Comparison of ENCODE assay signal across 29 cellular contexts in the genomic region with DNA sequence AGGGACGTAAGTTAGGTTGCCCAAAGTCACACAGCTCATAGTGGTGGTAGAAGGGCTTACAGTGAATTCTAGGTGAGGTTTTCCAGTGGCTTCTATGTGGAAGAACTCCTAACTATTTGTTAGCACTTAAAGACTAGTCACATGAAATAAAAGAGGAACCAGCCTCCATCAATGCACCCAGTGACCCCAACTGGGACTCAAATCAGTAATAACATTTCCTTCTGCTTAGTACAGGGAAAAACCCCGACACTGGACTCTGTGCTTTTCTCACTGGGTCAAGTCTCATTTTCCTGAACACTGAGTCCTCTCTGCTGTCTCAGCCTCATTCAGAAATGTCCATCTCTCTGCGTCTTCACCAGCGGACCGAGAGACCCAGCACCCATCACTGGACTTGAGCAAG.
A peak's percentile ranks its signal among the peaks of the same experiment; 100 is the strongest.
DNase-seq lines count a peak whose midpoint lies in the region; ATAC-seq and TF ChIP-seq lines count a peak whose summit lies in the region.
"Had no signal": no experiment of that assay in that cellular context is flagged by ENCODE, and none has a peak within 500 bp of the region (broad histone marks: within the 10 kb centered on the region; RNA-seq: fewer than 3 reads in every experiment).

No MANE protein-coding gene starts in this region.

- H3K4me1 ChIP-seq in neuronal stem cell (ENCODE audit: control insufficient read depth in 2 of 2, insufficient read depth in 1 of 2, low read depth in 1 of 2, low read length in 2 of 2), result peaks cover 0 to 6% of the 10 kb centered on the region in 2 donors
- H3K4me1 ChIP-seq: adrenal gland, gastrocnemius medialis, spleen had no signal

- H3K4me3 Mint-ChIP-seq in CD14-positive monocyte, result peak overlapping the region in 1 of 2 donors; percentile 48
- no peak overlapping the region for H3K4me3 Mint-ChIP-seq in dendritic cell treated with granulocyte-macrophage colony-stimulating factor and Interleukin-4, amounts not matched to agents 40 ng/mL and 50 ng/mL, for 4 days
- H3K4me3 Mint-ChIP-seq in Calu3 (ENCODE audit: low read depth, unreplicated experiment), result no peak overlapping the region
- H3K4me3 Mint-ChIP-seq: activated CD4-positive, alpha-beta memory T cell treated with anti-CD3 and anti-CD28 coated beads, Interleukin-2, amount 10 ng/mL, durations not matched to agents 7 days and 5 days; activated naive CD4-positive, alpha-beta T cell treated with anti-CD3 and anti-CD28 coated beads, Interleukin-2, amount 10 ng/mL, durations not matched to agents 7 days and 5 days; IgD-negative memory B cell; neural progenitor cell had no signal

- no peak overlapping the region for H3K14ac ChIP-seq in neuronal stem cell (ENCODE audit: low read length)

- H4K8ac ChIP-seq in neuronal stem cell (ENCODE audit: low read depth, low read length), result no peak overlapping the region

- BruUV-seq in Calu3 (replicated peaks; lab: Mats Ljungman, UMichigan), result no TSS peak

- CTCF ChIA-PET in Calu3 (lab: Charles Lee), result no interaction called here

- intact Hi-C loops in CD14-positive monocyte (cut with micrococcal nuclease) (no loop called here), Calu3 (cut with micrococcal nuclease; ENCODE audit: unreplicated experiment) (no loop called here)
- intact Hi-C loops in dendritic cell treated with granulocyte-macrophage colony-stimulating factor and Interleukin-4, amounts not matched to agents 40 ng/mL and 50 ng/mL, for 4 days (cut with micrococcal nuclease), result loop anchor here (1.0 kb wide), 1 partner anchor 11 kb away; no protein-coding TSS in a partner anchor

- no peak overlapping the region for H3K4ac ChIP-seq in neuronal stem cell (ENCODE audit: low read length)

- H3K27ac ChIP-seq in neuronal stem cell (replicated peaks; ENCODE audit: low read length), result no peak overlapping the region
- H3K27ac ChIP-seq: body of pancreas, gastrocnemius medialis, GM23248, neural progenitor cell, parathyroid adenoma, RWPE1 had no signal

- H2BK15ac ChIP-seq in neuronal stem cell (ENCODE audit: low read length), result peak overlapping the region; percentile 1

- no peak overlapping the region for H3K4me2 ChIP-seq in neuronal stem cell (ENCODE audit: insufficient read depth, low read length, poor library complexity, severe bottlenecking)
- H3K4me2 ChIP-seq: neural progenitor cell had no signal

- no peak overlapping the region for H3K4me3 ChIP-seq in neuronal stem cell (ENCODE audit: low read length in 2 of 2)
- H3K4me3 ChIP-seq: adrenal gland, body of pancreas, gastrocnemius medialis, GM23248, neural progenitor cell, spleen, transverse colon had no signal

- H3K9me3 Mint-ChIP-seq in CD14-positive monocyte (no peaks in the 10 kb centered on the region), Calu3 (ENCODE audit: low read depth, unreplicated experiment) (no peaks in the 10 kb centered on the region)
- no peaks in the 10 kb centered on the region for H3K9me3 Mint-ChIP-seq in dendritic cell treated with granulocyte-macrophage colony-stimulating factor and Interleukin-4, amounts not matched to agents 40 ng/mL and 50 ng/mL, for 4 days
- H3K9me3 Mint-ChIP-seq: activated CD4-positive, alpha-beta memory T cell treated with anti-CD3 and anti-CD28 coated beads, Interleukin-2, amount 10 ng/mL, durations not matched to agents 7 days and 5 days; activated naive CD4-positive, alpha-beta T cell treated with anti-CD3 and anti-CD28 coated beads, Interleukin-2, amount 10 ng/mL, durations not matched to agents 7 days and 5 days; IgD-negative memory B cell; neural progenitor cell had no signal

- H4K91ac ChIP-seq in neuronal stem cell (ENCODE audit: low read depth, low read length, poor library complexity), result no peak overlapping the region

- H3K23ac ChIP-seq in neuronal stem cell (ENCODE audit: low read depth, low read length, poor library complexity), result no peak overlapping the region

- H3K4me1 Mint-ChIP-seq in CD14-positive monocyte, result peaks cover 15% of the 10 kb centered on the region
- peaks cover 36% of the 10 kb centered on the region for H3K4me1 Mint-ChIP-seq in dendritic cell treated with granulocyte-macrophage colony-stimulating factor and Interleukin-4, amounts not matched to agents 40 ng/mL and 50 ng/mL, for 4 days (ENCODE audit: low read depth)
- H3K4me1 Mint-ChIP-seq in Calu3 (ENCODE audit: low read depth, unreplicated experiment), result peaks cover 18% of the 10 kb centered on the region
- H3K4me1 Mint-ChIP-seq: IgD-negative memory B cell had no signal

- H3K36me3 Mint-ChIP-seq in CD14-positive monocyte (no peaks in the 10 kb centered on the region), Calu3 (ENCODE audit: insufficient read depth, unreplicated experiment) (peaks cover 3% of the 10 kb centered on the region)
- no peaks in the 10 kb centered on the region for H3K36me3 Mint-ChIP-seq in dendritic cell treated with granulocyte-macrophage colony-stimulating factor and Interleukin-4, amounts not matched to agents 40 ng/mL and 50 ng/mL, for 4 days (ENCODE audit: low read depth)
- H3K36me3 Mint-ChIP-seq: activated naive CD4-positive, alpha-beta T cell treated with anti-CD3 and anti-CD28 coated beads, Interleukin-2, amount 10 ng/mL, durations not matched to agents 7 days and 5 days; IgD-negative memory B cell had no signal

- H2BK5ac ChIP-seq in neuronal stem cell (ENCODE audit: low read length), result no peak overlapping the region

- no peak overlapping the region for H2BK12ac ChIP-seq in neuronal stem cell (ENCODE audit: low read length)

- H3K9me3 ChIP-seq in neuronal stem cell (replicated peaks in 1 of 2; ENCODE audit: control insufficient read depth in 2 of 2, insufficient read depth in 1 of 2, low read depth in 1 of 2, low read length in 2 of 2), result peaks cover 0 to 2% of the 10 kb centered on the region in 2 donors
- H3K9me3 ChIP-seq: adrenal gland, body of pancreas, gastrocnemius medialis, spleen, transverse colon had no signal

- H2AFZ ChIP-seq in neuronal stem cell (ENCODE audit: low read length), result no peak overlapping the region
- H2AFZ ChIP-seq: GM23248, neural progenitor cell, parathyroid adenoma had no signal

- H3K27me3 ChIP-seq in neuronal stem cell (ENCODE audit: control insufficient read depth in 3 of 3, insufficient read depth in 3 of 3, low read depth in 1 of 3, low read length in 3 of 3), result no peaks in the 10 kb centered on the region
- H3K27me3 ChIP-seq: adrenal gland, body of pancreas, gastrocnemius medialis, neural progenitor cell, spleen, transverse colon had no signal

- no peak overlapping the region for H3K18ac ChIP-seq in neuronal stem cell (ENCODE audit: low read length)

- H3K27ac Mint-ChIP-seq in CD14-positive monocyte, result peak overlapping the region in 5 of 7 donors; percentile 52 to 82 (median 64)
- H3K27ac Mint-ChIP-seq in dendritic cell treated with granulocyte-macrophage colony-stimulating factor and Interleukin-4, amounts not matched to agents 40 ng/mL and 50 ng/mL, for 4 days, result peak overlapping the region; percentile 63
- H3K27ac Mint-ChIP-seq in Calu3 (ENCODE audit: unreplicated experiment), result no peak overlapping the region
- H3K27ac Mint-ChIP-seq: activated CD4-positive, alpha-beta memory T cell treated with anti-CD3 and anti-CD28 coated beads, Interleukin-2, amount 10 ng/mL, durations not matched to agents 7 days and 5 days; activated naive CD4-positive, alpha-beta T cell treated with anti-CD3 and anti-CD28 coated beads, Interleukin-2, amount 10 ng/mL, durations not matched to agents 7 days and 5 days; IgD-negative memory B cell; neural progenitor cell had no signal

- peak; percentile 50 for ATAC-seq in HG03520 (IDR thresholded peaks at IDR 0.05; ENCODE audit: unreplicated experiment)
- ATAC-seq: body of pancreas, left colon had no signal

- WGBS in neuronal stem cell (ENCODE audit: extremely low coverage in 2 of 2, insufficient read length in 2 of 2, insufficient replicate concordance in 1 of 2), 2 donors, result no CpG with 5 or more reads among the region's 5 CpGs

- H3K79me1 ChIP-seq in neuronal stem cell (ENCODE audit: low read depth, low read length), result no peaks in the 10 kb centered on the region

- H3K27me3 Mint-ChIP-seq in CD14-positive monocyte (ENCODE audit: low read depth in 3 of 3) (peaks cover 6 to 17% (median 9%) of the 10 kb centered on the region in 3 donors), Calu3 (ENCODE audit: unreplicated experiment) (no peaks in the 10 kb centered on the region)
- H3K27me3 Mint-ChIP-seq in dendritic cell treated with granulocyte-macrophage colony-stimulating factor and Interleukin-4, amounts not matched to agents 40 ng/mL and 50 ng/mL, for 4 days, result peaks cover 51% of the 10 kb centered on the region

- no peak overlapping the region for H2BK120ac ChIP-seq in neuronal stem cell (ENCODE audit: low read depth, low read length)

- DNase-seq in CD14-positive monocyte (ENCODE audit: low spot score) (no peak), neuronal stem cell (ENCODE audit: low spot score) (no peak), Calu3 (no peak), AML-193 (lab: John Stamatoyannopoulos, UW) (no peak)
- no peak for DNase-seq in stimulated activated CD4-positive, alpha-beta T cell treated with anti-CD3 and anti-CD28 coated beads, Interleukin-15, amount 100 ng/mL, for 24 hours
- DNase-seq: activated CD4-positive, alpha-beta memory T cell treated with anti-CD3 and anti-CD28 coated beads, Interleukin-2, amount 10 ng/mL, durations not matched to agents 7 days and 5 days; activated CD4-positive, alpha-beta T cell treated with anti-CD3 and anti-CD28 coated beads for 1 hour; activated naive CD4-positive, alpha-beta T cell treated with anti-CD3 and anti-CD28 coated beads, Interleukin-2, amount 10 ng/mL, durations not matched to agents 7 days and 5 days; body of pancreas; COR-L47; DMS53; gastrocnemius medialis; GM23248; hypothalamus; left colon; NCI-H1048; NCI-H1694; retina; spleen; stimulated activated CD4-positive, alpha-beta T cell treated with anti-CD3 and anti-CD28 coated beads, Interleukin-2, amount 100 ng/mL, for 48 hours; T-helper 1 cell; transverse colon had no signal

- H2AK5ac ChIP-seq in neuronal stem cell (ENCODE audit: low read depth, low read length), result no peak overlapping the region

- TF ChIP-seq CTCF in CD14-positive monocyte (IDR thresholded peaks at IDR 0.05) (no peak), Calu3 (IDR thresholded peaks at IDR 0.05; ENCODE audit: unreplicated experiment) (no peak)

- H3K36me3 ChIP-seq in neuronal stem cell (replicated peaks in 1 of 2; ENCODE audit: control insufficient read depth in 2 of 2, insufficient read depth in 2 of 2, low read length in 2 of 2), result no peaks in the 10 kb centered on the region
- H3K36me3 ChIP-seq: adrenal gland, gastrocnemius medialis, neural progenitor cell, spleen, transverse colon had no signal

- no peak overlapping the region for H3K9ac ChIP-seq in neuronal stem cell (ENCODE audit: low read depth, low read length, poor library complexity)
- H3K9ac ChIP-seq: GM23248, neural progenitor cell, parathyroid adenoma had no signal
